9 cellular contexts compared by ENCODE assay signal in the genomic region with DNA sequence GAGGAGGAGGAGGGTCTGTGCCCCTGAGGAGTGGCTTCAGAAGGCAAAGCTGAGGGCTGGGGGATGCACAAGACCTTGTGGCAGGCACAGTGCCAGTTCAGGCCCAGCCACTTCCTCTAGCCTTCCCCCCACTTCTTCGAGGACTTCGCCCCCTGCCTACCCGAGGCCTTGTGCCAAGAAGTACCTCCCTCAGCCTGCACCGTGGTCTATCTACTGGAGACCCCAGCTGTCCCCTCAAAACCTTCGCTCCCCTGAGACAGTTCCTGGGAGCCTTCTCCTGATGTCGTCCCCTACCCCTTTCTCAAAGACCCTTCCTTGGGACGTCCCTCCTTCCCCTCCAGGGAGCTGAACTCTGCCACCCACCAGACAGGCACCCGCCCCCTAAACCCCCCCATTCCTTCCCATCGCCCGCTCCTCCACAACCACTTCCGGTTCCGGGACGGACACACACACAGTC. TPM values are rescaled to one million over a fixed set of nuclear protein-coding genes. Genes with fewer than 3 reads are reported as not detected.
DNase-seq lines count a peak whose midpoint lies in the region; ATAC-seq, FAIRE-seq and TF ChIP-seq lines count a peak whose summit lies in the region.
"Had no signal": no experiment of that assay in that cellular context is flagged by ENCODE, and none has a peak within 500 bp of the region (broad histone marks: within the 10 kb centered on the region; RNA-seq: fewer than 3 reads in every experiment).

No MANE protein-coding gene starts in this region.

- ATAC-seq in HG03558 (IDR thresholded peaks at IDR 0.05; ENCODE audit: extremely low read depth, unreplicated experiment) = peak; percentile 8
- ATAC-seq in WTC11 = peak; percentile 21
- no peak for ATAC-seq in HG02623 (IDR thresholded peaks at IDR 0.05; ENCODE audit: unreplicated experiment)

- TF ChIP-seq CTCF in WTC11 (IDR thresholded peaks at IDR 0.05) (no peak), nephron (IDR thresholded peaks at IDR 0.05; ENCODE audit: unreplicated experiment in 3 of 3) (no peak)

- no peak for FAIRE-seq in RCC 7860 (lab: Jason Lieb, UNC)
- FAIRE-seq: islet of Langerhans had no signal

- H3K9me3 Mint-ChIP-seq in WTC11 = no peaks in the 10 kb centered on the region
- H3K9me3 Mint-ChIP-seq in nephron = no peaks in the 10 kb centered on the region

- peak overlapping the region; percentile 95 for H3K27ac Mint-ChIP-seq in WTC11
- peak overlapping the region; percentile 97 to 99 (median 99) for H3K27ac Mint-ChIP-seq in nephron

- H3K36me3 Mint-ChIP-seq in WTC11 (peaks cover 7% of the 10 kb centered on the region; the same call in 1 of the 2 replicates), nephron (ENCODE audit: low read depth) (peaks cover 12% of the 10 kb centered on the region)

- TF ChIP-seq POLR2A in erythroblast (IDR thresholded peaks at IDR 0.05; ENCODE audit: low read length) = no peak

- H3K4me1 Mint-ChIP-seq in WTC11 (peaks cover 23% of the 10 kb centered on the region), nephron (peaks cover 49% of the 10 kb centered on the region)

- POLR2A ChIA-PET in WTC11 (lab: Charles Lee) = interaction anchor here (0.7 to 2.2 kb wide), 19 partner anchors 8 to 1113 kb away, joined by 3 to 39 read pairs (median 4); partner anchors contain the start of genes COPS7A, GAPDH, MLF2 and PTMS

- H3K27me3 Mint-ChIP-seq in WTC11 (ENCODE audit: low read depth) (no peaks in the 10 kb centered on the region), nephron (ENCODE audit: low read depth) (no peaks in the 10 kb centered on the region)

- H3K4me3 Mint-ChIP-seq in WTC11 (peak overlapping the region; percentile 86), nephron (peak overlapping the region; percentile 94 to 97 (median 97))

- DNase-seq in SKM-1 (lab: John Stamatoyannopoulos, UW; ENCODE audit: unreplicated experiment) = peak; percentile 12
- no peak for DNase-seq in SKM-1 treated with dmso at 0.1 percent for 144 hours (lab: John Stamatoyannopoulos, UW; ENCODE audit: unreplicated experiment)
- no peak for DNase-seq in WTC11 (ENCODE audit: low spot score)
- DNase-seq in erythroblast (lab: John Stamatoyannopoulos, UW) = peak; percentile 69 to 72
- no peak for DNase-seq in RCC 7860 (ENCODE audit: low spot score)

- CTCF ChIA-PET in WTC11 (lab: Charles Lee) = interaction anchor here (0.6 to 2.2 kb wide), 27 partner anchors 10 to 722 kb away, joined by 3 to 49 read pairs (median 5); partner anchors contain the start of genes ACRBP, CDCA3, CLSTN3 and COPS7A

TF ChIP-seq in WTC11, 78 proteins besides CTCF, POLR2A, EP300 and RAD21:
- no peak for TF ChIP-seq CREM (CRISPR knock-in tag; IDR thresholded peaks at IDR 0.05)
- TF ChIP-seq TP53 (CRISPR knock-in tag; IDR thresholded peaks at IDR 0.05) = peak; percentile 64; the same call in 1 of the 2 replicates

RNA-seq across cellular contexts. Expression of gene ZNF384, which starts 0.6 kb away (rescaled TPM):
- total RNA-seq in WTC11 (2021) = 63.8 to 64.7 TPM (median 64.4 TPM) in 3 replicates

RNA-seq across cellular contexts. Expression of gene PIANP, which starts 12.0 kb away (rescaled TPM):
- total RNA-seq in WTC11 (2021) = 7.7 to 9.9 TPM (median 8.2 TPM) in 3 replicates

RNA-seq across cellular contexts. Expression of gene ING4, which starts 25.7 kb away (rescaled TPM):
- total RNA-seq in WTC11 (2021) = 23.0 to 27.4 TPM (median 26.7 TPM) in 3 replicates

RNA-seq across cellular contexts. Expression of gene COPS7A, which starts 35.3 kb away (rescaled TPM):
- total RNA-seq in WTC11 (2021) = 41.2 to 43.8 TPM (median 41.4 TPM) in 3 replicates

RNA-seq across cellular contexts. Expression of gene ACRBP, which starts 41.3 kb away (rescaled TPM):
- total RNA-seq in WTC11 (2021) = 2.1 to 4.2 TPM (median 3.2 TPM) in 3 replicates

Comparison
In these comparisons a context has a peak if more than half of its experiments do, and no peak if none do; other contexts are left out.
1. DNase-seq: peak in SKM-1 (single experiment) and erythroblast (2 of 2); none in SKM-1 treated with dmso at 0.1 percent for 144 hours (single experiment), WTC11 (single experiment) and RCC 7860 (single experiment).